Comparison of ENCODE assay signal across 8 cellular contexts in genomic region chr15:66498501-66499386, GRCh38. TPM values are rescaled to one million over a fixed set of nuclear protein-coding genes. Genes with fewer than 3 reads are reported as not detected.
A peak's percentile ranks its signal among the peaks of the same experiment; 100 is the strongest.
DNase-seq lines count a peak whose midpoint lies in the region; ATAC-seq and TF ChIP-seq lines count a peak whose summit lies in the region.

No MANE protein-coding gene starts in this region.

- peaks cover 39% of the 10 kb centered on the region for H3K4me1 ChIP-seq in CD4-positive, CD25-positive, alpha-beta regulatory T cell (ENCODE audit: control insufficient read depth, insufficient read depth, low read length, poor library complexity, severe bottlenecking)
- peaks cover 6 to 40% (median 32%) of the 10 kb centered on the region in 5 donors for H3K4me1 ChIP-seq in subcutaneous abdominal adipose tissue (ENCODE audit: control insufficient read depth in 5 of 5, insufficient read depth in 5 of 5, low read length in 5 of 5)

- H3K27ac ChIP-seq in CD4-positive, CD25-positive, alpha-beta regulatory T cell (ENCODE audit: insufficient read depth, low read length, poor library complexity, severe bottlenecking) = peak overlapping the region; percentile 92
- H3K27ac ChIP-seq in VCaP (peak overlapping the region; percentile 98), subcutaneous abdominal adipose tissue (ENCODE audit: low read depth, low read length) (peak overlapping the region; percentile 93)

- no peaks in the 10 kb centered on the region for H3K27me3 ChIP-seq in CD4-positive, CD25-positive, alpha-beta regulatory T cell (ENCODE audit: control insufficient read depth, insufficient read depth, low read length)
- H3K27me3 ChIP-seq in subcutaneous abdominal adipose tissue (ENCODE audit: control insufficient read depth in 5 of 5, insufficient read depth in 4 of 5, low read length in 5 of 5) = no peaks in the 10 kb centered on the region

- peaks cover 5% of the 10 kb centered on the region for H3K27me3 Mint-ChIP-seq in CD4-positive, CD25-positive, alpha-beta regulatory T cell
- peaks cover 23% of the 10 kb centered on the region for H3K27me3 Mint-ChIP-seq in HFFc6 (ENCODE audit: insufficient read depth)

- H3K9ac ChIP-seq in subcutaneous abdominal adipose tissue (ENCODE audit: low read length in 5 of 5) = no peak overlapping the region

- H3K9me3 ChIP-seq in CD4-positive, CD25-positive, alpha-beta regulatory T cell (ENCODE audit: control insufficient read depth in 2 of 2, low read length in 2 of 2) = no peaks in the 10 kb centered on the region
- H3K9me3 ChIP-seq in subcutaneous abdominal adipose tissue (ENCODE audit: control insufficient read depth in 5 of 5, low read length in 5 of 5) = no peaks in the 10 kb centered on the region

- peaks cover 14 to 77% (median 49%) of the 10 kb centered on the region in 4 donors for H3K4me1 Mint-ChIP-seq in CD4-positive, CD25-positive, alpha-beta regulatory T cell
- peaks cover 53% of the 10 kb centered on the region for H3K4me1 Mint-ChIP-seq in HFFc6 (ENCODE audit: low read depth)

- peaks cover 71% of the 10 kb centered on the region for H3K36me3 ChIP-seq in CD4-positive, CD25-positive, alpha-beta regulatory T cell (ENCODE audit: control insufficient read depth, insufficient read depth, low read length)
- H3K36me3 ChIP-seq in subcutaneous abdominal adipose tissue (ENCODE audit: control insufficient read depth in 5 of 5, insufficient read depth in 5 of 5, low read length in 5 of 5) = peaks cover 35 to 70% (median 64%) of the 10 kb centered on the region in 5 donors

- peak in 2 of 3 donors; percentile 68 for DNase-seq in CD4-positive, CD25-positive, alpha-beta regulatory T cell
- DNase-seq in HFFc6 (peak; percentile 52), foreskin fibroblast (peak; percentile 32 to 70), activated gamma-delta T cell (lab: John Stamatoyannopoulos, UW) (no peak)

- H3K4me3 Mint-ChIP-seq in CD4-positive, CD25-positive, alpha-beta regulatory T cell = peak overlapping the region; percentile 38 to 99 (median 98)
- peak overlapping the region; percentile 93 for H3K4me3 Mint-ChIP-seq in HFFc6

- H3K9me3 Mint-ChIP-seq in CD4-positive, CD25-positive, alpha-beta regulatory T cell = no peaks in the 10 kb centered on the region
- H3K9me3 Mint-ChIP-seq in HFFc6 = no peaks in the 10 kb centered on the region; the same call in 1 of the 2 replicates

- ATAC-seq in CD4-positive, CD25-positive, alpha-beta regulatory T cell (ENCODE audit: low read depth in 2 of 2) = no peak
- ATAC-seq in HG03045 (IDR thresholded peaks at IDR 0.05; ENCODE audit: unreplicated experiment) (no peak), GM18498 (IDR thresholded peaks at IDR 0.05; ENCODE audit: unreplicated experiment) (no peak)

- H3K27ac Mint-ChIP-seq in CD4-positive, CD25-positive, alpha-beta regulatory T cell = peak overlapping the region; percentile 9 to 100 (median 99)
- H3K27ac Mint-ChIP-seq in HFFc6 = peak overlapping the region; percentile 82

- H3K36me3 Mint-ChIP-seq in CD4-positive, CD25-positive, alpha-beta regulatory T cell = peaks cover 47% of the 10 kb centered on the region
- H3K36me3 Mint-ChIP-seq in HFFc6 (ENCODE audit: low read depth) = peaks cover 64% of the 10 kb centered on the region

- TF ChIP-seq CTCF in HFFc6 (IDR thresholded peaks at IDR 0.05) (peak; percentile 77), VCaP (conservative IDR thresholded peaks at IDR 0.05) (peak; percentile 65), foreskin fibroblast (IDR thresholded peaks at IDR 0.05; ENCODE audit: low read depth, low read length) (peak; percentile 22)

- H3K4me3 ChIP-seq in CD4-positive, CD25-positive, alpha-beta regulatory T cell (ENCODE audit: low read depth, low read length) = no peak overlapping the region
- H3K4me3 ChIP-seq in foreskin fibroblast (ENCODE audit: low read depth in 1 of 2, low read length in 2 of 2) (no peak overlapping the region), subcutaneous abdominal adipose tissue (ENCODE audit: low read depth in 1 of 5, low read length in 5 of 5) (no peak overlapping the region)

RNA-seq across cellular contexts. Expression of gene SNAPC5, which starts 1.2 kb away (rescaled TPM):
- total RNA-seq in CD4-positive, CD25-positive, alpha-beta regulatory T cell = 25.6 TPM
- 10 to 100 TPM; 58.5 to 80.9 (median 72.3) TPM for polyA plus RNA-seq in CD4-positive, CD25-positive, alpha-beta regulatory T cell
- 10 to 100 TPM; 17.6 to 27.5 (median 22.5) TPM for total RNA-seq in HFFc6 (2021; fragmentation: NEBNext Ultra II Directional; extraction: Animal tissue kit (Norgen Biotek cat#: 25700))

RNA-seq across cellular contexts. Expression of gene RPL4, which starts 5.9 kb away (rescaled TPM):
- 2,089 TPM for total RNA-seq in CD4-positive, CD25-positive, alpha-beta regulatory T cell
- 1,000 to 10,000 TPM in 2 of 4 donors, 100 to 1,000 TPM in 2; 831 to 1,327 (median 1,144) TPM for polyA plus RNA-seq in CD4-positive, CD25-positive, alpha-beta regulatory T cell
- 1,000 to 10,000 TPM; 2,685 to 3,032 (median 2,841) TPM for total RNA-seq in HFFc6 (2021; fragmentation: NEBNext Ultra II Directional; extraction: Animal tissue kit (Norgen Biotek cat#: 25700))

RNA-seq across cellular contexts. Expression of gene ZWILCH, which starts 6.4 kb away (rescaled TPM):
- 15.1 TPM for total RNA-seq in CD4-positive, CD25-positive, alpha-beta regulatory T cell
- 10 to 100 TPM; 10.3 to 15.7 (median 11.5) TPM for polyA plus RNA-seq in CD4-positive, CD25-positive, alpha-beta regulatory T cell
- 10 to 100 TPM; 18.5 to 30.0 (median 25.9) TPM for total RNA-seq in HFFc6 (2021; fragmentation: NEBNext Ultra II Directional; extraction: Animal tissue kit (Norgen Biotek cat#: 25700))

Comparison
In these comparisons a context has a peak if more than half of its experiments do, and no peak if none do; other contexts are left out.
1. CTCF ChIP-seq: peak in every context shown above with its lines; median percentile 77 in HFFc6; 65 in VCaP; 22 in foreskin fibroblast.